Comparison of ENCODE assay signal across 1 cellular context in the genomic region with DNA sequence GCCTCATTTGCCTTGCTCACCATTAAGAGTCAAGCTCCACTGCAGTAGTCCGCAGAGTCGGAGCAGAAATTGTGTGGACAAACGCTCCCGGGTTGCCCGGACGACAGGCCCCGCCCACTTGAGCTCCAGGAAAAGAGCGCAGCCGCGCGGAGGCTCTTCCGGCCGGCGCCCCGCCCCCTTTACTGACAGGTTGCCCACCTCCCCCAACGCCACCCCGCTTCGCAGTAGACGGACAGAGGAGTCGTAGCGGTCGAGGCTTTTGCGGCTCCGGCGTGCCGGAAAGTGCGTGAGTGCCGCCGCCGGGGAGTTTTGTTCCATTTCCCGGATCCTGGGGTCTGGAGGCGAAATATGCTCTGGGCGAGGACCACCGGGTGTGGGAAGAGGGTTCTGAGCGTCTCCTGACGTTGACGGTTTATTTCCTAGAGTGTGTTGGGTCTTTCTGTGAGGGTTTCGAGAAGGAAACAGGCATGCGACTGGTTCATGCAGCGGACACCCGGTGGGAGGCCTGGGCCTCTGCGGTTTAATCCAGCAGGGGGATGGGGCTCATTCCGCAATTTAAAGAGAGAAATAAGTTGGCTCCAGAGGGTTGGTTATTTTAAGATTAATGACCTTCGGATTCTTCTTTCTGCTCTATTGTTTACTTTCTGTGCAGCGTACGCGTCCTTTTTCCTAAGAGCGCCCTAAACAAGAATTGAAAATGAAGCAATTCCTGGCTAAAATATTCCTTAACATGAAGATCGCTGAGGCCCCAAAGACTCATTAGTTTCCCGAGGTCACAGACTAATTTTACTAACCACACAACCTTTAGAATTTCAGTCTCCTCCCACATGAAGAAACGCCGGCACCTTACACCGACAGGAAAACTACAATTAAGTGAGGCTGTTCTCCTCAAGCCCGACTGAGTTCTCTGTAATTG.
A peak's percentile ranks its signal among the peaks of the same experiment; 100 is the strongest.
TF ChIP-seq lines count a peak whose summit lies in the region.

A gene with protein sequence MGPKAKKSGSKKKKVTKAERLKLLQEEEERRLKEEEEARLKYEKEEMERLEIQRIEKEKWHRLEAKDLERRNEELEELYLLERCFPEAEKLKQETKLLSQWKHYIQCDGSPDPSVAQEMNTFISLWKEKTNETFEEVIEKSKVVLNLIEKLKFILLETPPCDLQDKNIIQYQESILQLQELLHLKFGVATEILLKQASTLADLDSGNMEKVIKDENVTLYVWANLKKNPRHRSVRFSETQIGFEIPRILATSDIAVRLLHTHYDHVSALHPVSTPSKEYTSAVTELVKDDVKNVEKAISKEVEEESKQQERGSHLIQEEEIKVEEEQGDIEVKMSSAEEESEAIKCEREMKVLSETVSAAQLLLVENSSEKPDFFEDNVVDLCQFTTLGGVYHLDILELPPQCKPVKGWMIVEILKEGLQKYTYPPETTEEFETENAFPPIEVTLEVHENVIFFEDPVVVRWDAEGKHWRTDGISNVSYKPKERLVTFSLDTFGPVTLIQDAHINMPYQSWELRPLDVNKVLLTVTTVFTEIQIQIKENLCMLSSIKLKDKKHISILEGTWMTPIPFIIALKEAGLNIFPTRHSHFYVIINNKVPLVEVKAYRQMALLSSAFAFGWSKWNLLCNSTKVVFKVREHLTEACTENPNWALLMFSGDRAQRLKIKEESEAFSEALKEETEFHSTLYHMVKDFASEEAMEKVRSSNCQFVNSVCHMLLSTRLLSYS (minus strand): TSS at position 105 of the 916 bp plus-strand sequence. CDS start 82 bp downstream, at position 23.
A gene with protein sequence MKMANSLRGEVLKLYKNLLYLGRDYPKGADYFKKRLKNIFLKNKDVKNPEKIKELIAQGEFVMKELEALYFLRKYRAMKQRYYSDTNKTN (plus strand): TSS at position 182 of the 916 bp plus-strand sequence. CDS start 8,720 bp downstream, outside the sequence.

TF ChIP-seq in HepG2, 621 proteins besides CTCF, POLR2A, EP300 and RAD21 (continued from another document and continues in another):
- TF ChIP-seq, protein P1, sequence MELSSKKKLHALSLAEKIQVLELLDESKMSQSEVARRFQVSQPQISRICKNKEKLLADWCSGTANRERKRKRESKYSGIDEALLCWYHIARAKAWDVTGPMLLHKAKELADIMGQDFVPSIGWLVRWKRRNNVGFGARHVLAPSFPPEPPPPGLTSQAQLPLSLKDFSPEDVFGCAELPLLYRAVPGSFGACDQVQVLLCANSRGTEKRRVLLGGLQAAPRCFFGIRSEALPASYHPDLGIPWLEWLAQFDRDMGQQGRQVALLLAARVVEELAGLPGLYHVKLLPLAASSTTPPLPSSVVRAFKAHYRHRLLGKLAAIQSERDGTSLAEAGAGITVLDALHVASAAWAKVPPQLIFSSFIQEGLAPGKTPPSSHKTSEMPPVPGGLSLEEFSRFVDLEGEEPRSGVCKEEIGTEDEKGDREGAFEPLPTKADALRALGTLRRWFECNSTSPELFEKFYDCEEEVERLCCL (CRISPR knock-in tag; IDR thresholded peaks at IDR 0.05; ENCODE audit: borderline replicate concordance): no peak; the same call in 1 of the 2 replicates
- TF ChIP-seq ZFYVE20 (CRISPR knock-in tag; IDR thresholded peaks at IDR 0.05; ENCODE audit: borderline replicate concordance, low read depth) (no peak), SP5 (CRISPR knock-in tag; IDR thresholded peaks at IDR 0.05; ENCODE audit: borderline replicate concordance, low read depth) (peak; percentile 76), HOXA9 (CRISPR knock-in tag; IDR thresholded peaks at IDR 0.05; ENCODE audit: borderline replicate concordance) (0 out of 2 replicates have a peak, but pooled peaks have one; percentile 42), ZNF616 (CRISPR knock-in tag; IDR thresholded peaks at IDR 0.05; ENCODE audit: low read depth) (no peak), GATAD1 (CRISPR knock-in tag; IDR thresholded peaks at IDR 0.05) (peak; percentile 63; the same call in 1 of the 2 replicates), MYC (CRISPR knock-in tag; IDR thresholded peaks at IDR 0.05; ENCODE audit: borderline replicate concordance) (peak; percentile 32; the same call in 1 of the 2 replicates), ZNF331 (CRISPR knock-in tag; IDR thresholded peaks at IDR 0.05) (peak; percentile 52; the same call in 1 of the 2 replicates), SP4 (CRISPR knock-in tag; IDR thresholded peaks at IDR 0.05) (peak; percentile 82), MAF1 (CRISPR knock-in tag; IDR thresholded peaks at IDR 0.05; ENCODE audit: borderline replicate concordance) (no peak), NPAS2 (CRISPR knock-in tag; IDR thresholded peaks at IDR 0.05; ENCODE audit: borderline replicate concordance) (no peak), FOXK1 (CRISPR knock-in tag; IDR thresholded peaks at IDR 0.05; ENCODE audit: borderline replicate concordance, low read depth) (0 out of 2 replicates have a peak, but pooled peaks have one; percentile 39), NR2F1 (CRISPR knock-in tag; IDR thresholded peaks at IDR 0.05) (no peak), SIX4 (CRISPR knock-in tag; IDR thresholded peaks at IDR 0.05) (no peak), ZNF891 (CRISPR knock-in tag; IDR thresholded peaks at IDR 0.05) (peak; percentile 61; the same call in 1 of the 2 replicates), SOX6 (IDR thresholded peaks at IDR 0.05) (no peak), SOX6 (CRISPR knock-in tag; IDR thresholded peaks at IDR 0.05) (peak; percentile 55), ZBTB38 (CRISPR knock-in tag; IDR thresholded peaks at IDR 0.05) (peak; percentile 62; the same call in 1 of the 2 replicates), ZNF792 (CRISPR knock-in tag; IDR thresholded peaks at IDR 0.05) (peak; percentile 44; the same call in 1 of the 2 replicates), RXRB (CRISPR knock-in tag; IDR thresholded peaks at IDR 0.05; ENCODE audit: borderline replicate concordance) (0 out of 2 replicates have a peak, but pooled peaks have one; percentile 20), ZNF124 (CRISPR knock-in tag; IDR thresholded peaks at IDR 0.05) (no peak), SAP130 (CRISPR knock-in tag; IDR thresholded peaks at IDR 0.05; ENCODE audit: low read depth) (peak; percentile 94), ZNF766 (CRISPR knock-in tag; IDR thresholded peaks at IDR 0.05; ENCODE audit: borderline replicate concordance) (0 out of 2 replicates have a peak, but pooled peaks have one; percentile 29), ZBTB7B (CRISPR knock-in tag; IDR thresholded peaks at IDR 0.05) (no peak), ZNF274 (CRISPR knock-in tag; IDR thresholded peaks at IDR 0.05) (no peak; the same call in 1 of the 2 replicates), CHD2 (IDR thresholded peaks at IDR 0.05; ENCODE audit: low read depth, low read length) (peak; percentile 19; the same call in 1 of the 2 replicates), NR2C2 (CRISPR knock-in tag; IDR thresholded peaks at IDR 0.05; ENCODE audit: borderline replicate concordance) (0 out of 2 replicates have a peak, but pooled peaks have one; percentile 27), ISL2 (CRISPR knock-in tag; IDR thresholded peaks at IDR 0.05) (no peak), AGO1 (IDR thresholded peaks at IDR 0.05; ENCODE audit: low read depth, low read length, poor library complexity, severe bottlenecking) (peak; percentile 48), GTF2F1 (IDR thresholded peaks at IDR 0.05; ENCODE audit: low read length) (0 out of 2 replicates have a peak, but pooled peaks have one; percentile 33), ZNF768 (CRISPR knock-in tag; IDR thresholded peaks at IDR 0.05) (0 out of 2 replicates have a peak, but pooled peaks have one; percentile 13), ZNF337 (CRISPR knock-in tag; IDR thresholded peaks at IDR 0.05; ENCODE audit: borderline replicate concordance, low read depth) (peak; percentile 80; the same call in 1 of the 2 replicates), ZNF816 (CRISPR knock-in tag; IDR thresholded peaks at IDR 0.05; ENCODE audit: borderline replicate concordance) (no peak), KAT8 (CRISPR knock-in tag; IDR thresholded peaks at IDR 0.05) (peak; percentile 87), NFKB2 (CRISPR knock-in tag; IDR thresholded peaks at IDR 0.05; ENCODE audit: borderline replicate concordance) (peak; percentile 89; the same call in 1 of the 2 replicates), MEIS2 (CRISPR knock-in tag; IDR thresholded peaks at IDR 0.05) (peak; percentile 66; the same call in 1 of the 2 replicates), ZSCAN21 (CRISPR knock-in tag; IDR thresholded peaks at IDR 0.05; ENCODE audit: borderline replicate concordance) (no peak), ZNF207 (IDR thresholded peaks at IDR 0.05; ENCODE audit: borderline replicate concordance) (no peak)
- TF ChIP-seq, protein P2, sequence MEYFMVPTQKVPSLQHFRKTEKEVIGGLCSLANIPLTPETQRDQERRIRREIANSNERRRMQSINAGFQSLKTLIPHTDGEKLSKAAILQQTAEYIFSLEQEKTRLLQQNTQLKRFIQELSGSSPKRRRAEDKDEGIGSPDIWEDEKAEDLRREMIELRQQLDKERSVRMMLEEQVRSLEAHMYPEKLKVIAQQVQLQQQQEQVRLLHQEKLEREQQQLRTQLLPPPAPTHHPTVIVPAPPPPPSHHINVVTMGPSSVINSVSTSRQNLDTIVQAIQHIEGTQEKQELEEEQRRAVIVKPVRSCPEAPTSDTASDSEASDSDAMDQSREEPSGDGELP (IDR thresholded peaks at IDR 0.05; ENCODE audit: borderline replicate concordance, low read depth): 0 out of 2 replicates have a peak, but pooled peaks have one; percentile 10
- TF ChIP-seq, protein P3, sequence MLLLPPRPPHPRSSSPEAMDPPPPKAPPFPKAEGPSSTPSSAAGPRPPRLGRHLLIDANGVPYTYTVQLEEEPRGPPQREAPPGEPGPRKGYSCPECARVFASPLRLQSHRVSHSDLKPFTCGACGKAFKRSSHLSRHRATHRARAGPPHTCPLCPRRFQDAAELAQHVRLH (CRISPR knock-in tag; IDR thresholded peaks at IDR 0.05; ENCODE audit: borderline replicate concordance, low read depth): no peak
- TF ChIP-seq, protein P4, sequence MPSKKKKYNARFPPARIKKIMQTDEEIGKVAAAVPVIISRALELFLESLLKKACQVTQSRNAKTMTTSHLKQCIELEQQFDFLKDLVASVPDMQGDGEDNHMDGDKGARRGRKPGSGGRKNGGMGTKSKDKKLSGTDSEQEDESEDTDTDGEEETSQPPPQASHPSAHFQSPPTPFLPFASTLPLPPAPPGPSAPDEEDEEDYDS (CRISPR knock-in tag; IDR thresholded peaks at IDR 0.05): peak; percentile 77
- TF ChIP-seq, protein P5, sequence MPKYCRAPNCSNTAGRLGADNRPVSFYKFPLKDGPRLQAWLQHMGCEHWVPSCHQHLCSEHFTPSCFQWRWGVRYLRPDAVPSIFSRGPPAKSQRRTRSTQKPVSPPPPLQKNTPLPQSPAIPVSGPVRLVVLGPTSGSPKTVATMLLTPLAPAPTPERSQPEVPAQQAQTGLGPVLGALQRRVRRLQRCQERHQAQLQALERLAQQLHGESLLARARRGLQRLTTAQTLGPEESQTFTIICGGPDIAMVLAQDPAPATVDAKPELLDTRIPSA (CRISPR knock-in tag; IDR thresholded peaks at IDR 0.05; ENCODE audit: borderline replicate concordance): no peak
- TF ChIP-seq, protein P6, sequence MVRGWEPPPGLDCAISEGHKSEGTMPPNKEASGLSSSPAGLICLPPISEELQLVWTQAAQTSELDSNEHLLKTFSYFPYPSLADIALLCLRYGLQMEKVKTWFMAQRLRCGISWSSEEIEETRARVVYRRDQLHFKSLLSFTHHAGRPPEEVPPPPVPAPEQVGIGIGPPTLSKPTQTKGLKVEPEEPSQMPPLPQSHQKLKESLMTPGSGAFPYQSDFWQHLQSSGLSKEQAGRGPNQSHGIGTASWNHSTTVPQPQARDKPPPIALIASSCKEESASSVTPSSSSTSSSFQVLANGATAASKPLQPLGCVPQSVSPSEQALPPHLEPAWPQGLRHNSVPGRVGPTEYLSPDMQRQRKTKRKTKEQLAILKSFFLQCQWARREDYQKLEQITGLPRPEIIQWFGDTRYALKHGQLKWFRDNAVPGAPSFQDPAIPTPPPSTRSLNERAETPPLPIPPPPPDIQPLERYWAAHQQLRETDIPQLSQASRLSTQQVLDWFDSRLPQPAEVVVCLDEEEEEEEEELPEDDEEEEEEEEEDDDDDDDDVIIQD (CRISPR knock-in tag; IDR thresholded peaks at IDR 0.05; ENCODE audit: low read depth): no peak
- TF ChIP-seq, protein P7, sequence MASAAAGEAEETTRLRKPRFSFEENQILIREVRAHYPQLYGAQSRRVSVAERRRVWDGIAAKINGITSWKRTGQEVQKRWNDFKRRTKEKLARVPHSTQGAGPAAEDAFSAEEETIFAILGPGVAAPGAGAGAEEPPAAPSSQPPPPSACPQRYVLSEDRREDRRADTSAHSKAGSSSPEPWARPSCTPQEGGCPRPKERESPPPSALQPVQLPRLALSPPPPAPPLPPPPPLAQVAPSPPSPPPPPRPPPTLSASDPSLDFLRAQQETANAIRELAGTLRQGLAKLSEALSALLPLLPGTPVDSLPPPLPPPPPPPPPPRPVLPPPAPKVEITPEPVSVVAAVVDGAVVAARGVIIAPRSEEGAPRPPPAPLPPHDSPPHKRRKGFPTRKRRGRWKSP (CRISPR knock-in tag; IDR thresholded peaks at IDR 0.05): peak; percentile 55; the same call in 1 of the 2 replicates
- TF ChIP-seq, protein P8, sequence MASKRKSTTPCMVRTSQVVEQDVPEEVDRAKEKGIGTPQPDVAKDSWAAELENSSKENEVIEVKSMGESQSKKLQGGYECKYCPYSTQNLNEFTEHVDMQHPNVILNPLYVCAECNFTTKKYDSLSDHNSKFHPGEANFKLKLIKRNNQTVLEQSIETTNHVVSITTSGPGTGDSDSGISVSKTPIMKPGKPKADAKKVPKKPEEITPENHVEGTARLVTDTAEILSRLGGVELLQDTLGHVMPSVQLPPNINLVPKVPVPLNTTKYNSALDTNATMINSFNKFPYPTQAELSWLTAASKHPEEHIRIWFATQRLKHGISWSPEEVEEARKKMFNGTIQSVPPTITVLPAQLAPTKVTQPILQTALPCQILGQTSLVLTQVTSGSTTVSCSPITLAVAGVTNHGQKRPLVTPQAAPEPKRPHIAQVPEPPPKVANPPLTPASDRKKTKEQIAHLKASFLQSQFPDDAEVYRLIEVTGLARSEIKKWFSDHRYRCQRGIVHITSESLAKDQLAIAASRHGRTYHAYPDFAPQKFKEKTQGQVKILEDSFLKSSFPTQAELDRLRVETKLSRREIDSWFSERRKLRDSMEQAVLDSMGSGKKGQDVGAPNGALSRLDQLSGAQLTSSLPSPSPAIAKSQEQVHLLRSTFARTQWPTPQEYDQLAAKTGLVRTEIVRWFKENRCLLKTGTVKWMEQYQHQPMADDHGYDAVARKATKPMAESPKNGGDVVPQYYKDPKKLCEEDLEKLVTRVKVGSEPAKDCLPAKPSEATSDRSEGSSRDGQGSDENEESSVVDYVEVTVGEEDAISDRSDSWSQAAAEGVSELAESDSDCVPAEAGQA (IDR thresholded peaks at IDR 0.05; ENCODE audit: low read depth): no peak
- TF ChIP-seq, protein P8 (CRISPR knock-in tag; IDR thresholded peaks at IDR 0.05; ENCODE audit: borderline replicate concordance): no peak
